Comparison of ENCODE assay signal across 18 cellular contexts in the genomic region with DNA sequence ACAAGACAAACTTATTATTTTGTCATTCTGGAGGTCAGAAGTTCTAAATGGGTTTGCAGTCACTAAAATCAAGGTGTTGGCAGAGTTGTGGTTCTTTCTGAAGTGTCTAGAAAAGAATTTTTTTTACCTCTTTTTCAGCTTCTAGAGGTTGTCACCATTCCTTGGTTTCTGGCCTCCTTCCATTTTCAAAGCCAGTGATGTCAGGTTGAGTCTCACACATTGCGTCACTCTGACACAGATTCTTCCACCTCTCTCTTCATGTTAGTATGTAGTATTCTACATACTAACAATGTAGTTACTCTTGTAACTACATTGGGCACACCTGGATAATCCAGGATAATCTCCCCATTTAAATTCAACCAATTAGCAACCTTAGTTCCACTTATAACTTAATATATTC.
"Had no signal": no experiment of that assay in that cellular context is flagged by ENCODE, and none has a peak within 500 bp of the region (broad histone marks: within the 10 kb centered on the region; RNA-seq: fewer than 3 reads in every experiment).

No MANE protein-coding gene starts in this region.

- H3K79me2 ChIP-seq: hepatocyte had no signal

- DNase-seq: cortex of kidney; dorsolateral prefrontal cortex; effector CD8-positive, alpha-beta T cell; foreskin melanocyte; head of caudate nucleus; left colon; left ventricle myocardium superior; mesendoderm; naive B cell; occipital lobe; pancreas; right cardiac atrium; small intestine; stimulated activated CD4-positive, alpha-beta T cell treated with anti-CD3 and anti-CD28 coated beads, Interleukin-12 subunit alpha, Interleukin-12 subunit beta, amount 100 ng/mL, for 4 hours; stimulated activated naive CD4-positive, alpha-beta T cell treated with Interleukin-2 at 50 U/mL for 16 hours; trophoblast cell had no signal

- H3K27me3 ChIP-seq: dorsolateral prefrontal cortex, hepatocyte, pancreas had no signal

- H3K4me1 ChIP-seq: pancreas had no signal

- H2AFZ ChIP-seq: hepatocyte had no signal

- H3K4me2 ChIP-seq: hepatocyte had no signal

- H3K9me3 ChIP-seq: pancreas had no signal

- H3K27ac ChIP-seq: dorsolateral prefrontal cortex, hepatocyte, pancreas had no signal

- H3K4me3 ChIP-seq: dorsolateral prefrontal cortex, hepatocyte, lung, pancreas had no signal

- H3K36me3 ChIP-seq: pancreas had no signal
